ENCODE assay signal across 8 cellular contexts in genomic region chr1:200628223-200628868, GRCh38.
A peak's percentile ranks its signal among the peaks of the same experiment; 100 is the strongest.
DNase-seq lines count a peak whose midpoint lies in the region; ATAC-seq lines count a peak whose summit lies in the region.

No MANE protein-coding gene starts in this region.

- DNase-seq in stimulated activated naive CD4-positive, alpha-beta T cell treated with Interleukin-2 at 50 U/mL for 16 hours (lab: John Stamatoyannopoulos, UW), result peak; percentile 69
- DNase-seq in stimulated activated naive CD4-positive, alpha-beta T cell (lab: John Stamatoyannopoulos, UW), result no peak
- DNase-seq in activated T-cell treated with anti-CD3 and anti-CD28 coated beads for 48 hours (ENCODE audit: low read depth) (peak; percentile 53), NCI-H1694 (lab: John Stamatoyannopoulos, UW) (no peak), NCI-H146 treated with DMSO at 0.1 percent for 48 hours (lab: John Stamatoyannopoulos, UW; ENCODE audit: unreplicated experiment) (no peak), anterior cingulate cortex (lab: John Stamatoyannopoulos, UW) (no peak)
- peak; percentile 32 for DNase-seq in stimulated activated CD8-positive, alpha-beta memory T cell treated with anti-CD3 and anti-CD28 coated beads, Interleukin-7, amount 100 ng/mL, for 24 hours (ENCODE audit: low read depth)

- peak; percentile 76 for ATAC-seq in HG03442 (IDR thresholded peaks at IDR 0.05; ENCODE audit: unreplicated experiment)

Comparison
In these comparisons a context has a peak if more than half of its experiments do, and no peak if none do; other contexts are left out.
1. DNase-seq: peak in stimulated activated naive CD4-positive, alpha-beta T cell treated with Interleukin-2 at 50 U/mL for 16 hours (single experiment), activated T-cell treated with anti-CD3 and anti-CD28 coated beads for 48 hours (single experiment) and stimulated activated CD8-positive, alpha-beta memory T cell treated with anti-CD3 and anti-CD28 coated beads, Interleukin-7, amount 100 ng/mL, for 24 hours (single experiment); none in stimulated activated naive CD4-positive, alpha-beta T cell (0 of 6), NCI-H1694 (single experiment), NCI-H146 treated with DMSO at 0.1 percent for 48 hours (single experiment) and anterior cingulate cortex (0 of 58).